Comparison of ENCODE assay signal across 31 cellular contexts in the genomic region with DNA sequence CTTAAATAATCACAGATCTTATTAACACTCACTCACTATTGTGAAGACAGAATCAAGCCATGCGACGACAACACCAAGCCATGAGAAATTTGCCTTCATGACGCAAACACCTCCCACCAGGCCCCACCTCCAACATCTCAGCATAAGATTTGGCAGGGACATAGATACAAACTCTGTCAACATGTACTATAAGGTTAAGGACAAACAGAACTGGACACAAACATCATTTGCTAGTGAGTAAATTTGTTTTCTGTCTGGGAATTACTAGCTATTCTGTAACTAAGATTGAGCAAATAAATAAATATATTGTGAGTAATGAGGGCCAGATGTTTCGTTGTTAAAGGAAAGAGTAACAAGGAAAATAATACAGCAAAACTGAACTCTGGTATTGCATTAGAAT. TPM values are rescaled to one million over a fixed set of nuclear protein-coding genes. Genes with fewer than 3 reads are reported as not detected.
"Had no signal": no experiment of that assay in that cellular context is flagged by ENCODE, and none has a peak within 500 bp of the region (broad histone marks: within the 10 kb centered on the region; RNA-seq: fewer than 3 reads in every experiment).

No MANE protein-coding gene starts in this region.

- H3K4me1 Mint-ChIP-seq: naive B cell; naive thymus-derived CD8-positive, alpha-beta T cell; nephron progenitor cell; neural crest cell; stimulated activated effector memory CD8-positive, alpha-beta T cell treated with anti-CD3 and anti-CD28 coated beads, Interleukin-12 subunit alpha, Interleukin-12 subunit beta, amount 100 ng/mL, for 72 hours; stimulated activated naive B cell treated with anti-CD40 and anti-IgM and Interleukin-4, amounts not matched to agents 10 μg/mL and 1 μg/mL and 100 μg/mL, for 72 hours had no signal

- ATAC-seq: naive thymus-derived CD8-positive, alpha-beta T cell; natural killer cell treated with Interleukin-12 subunit alpha and Interleukin-12 subunit beta and Interleukin-15 and Interleukin-18, amount 100 ng/mL, for 72 hours; psoas muscle; right cardiac atrium; sciatic nerve; stimulated activated effector memory CD8-positive, alpha-beta T cell treated with anti-CD3 and anti-CD28 coated beads, Interleukin-12 subunit alpha, Interleukin-12 subunit beta, amount 100 ng/mL, for 72 hours; stimulated activated naive B cell treated with anti-CD40 and anti-IgM and Interleukin-4, amounts not matched to agents 10 μg/mL and 1 μg/mL and 100 μg/mL, for 72 hours; upper lobe of right lung had no signal

- DNase-seq: naive B cell; naive thymus-derived CD8-positive, alpha-beta T cell; nephron progenitor cell; occipital lobe; ovary; posterior cingulate gyrus; psoas muscle; right cardiac atrium; spleen; stimulated activated CD4-positive, alpha-beta T cell treated with anti-CD3 and anti-CD28 coated beads, Interleukin-12 subunit alpha, Interleukin-12 subunit beta, amount 100 ng/mL, for 4 hours; stimulated activated CD4-positive, alpha-beta T cell treated with anti-CD3 and anti-CD28 coated beads, Interleukin-1b, Interleukin-23, amount 100 ng/mL, for 48 hours; stimulated activated CD4-positive, alpha-beta T cell treated with anti-CD3 and anti-CD28 coated beads, Interleukin-4, amount 100 ng/mL, for 1 hour; stimulated activated naive B cell treated with anti-CD40 and anti-IgM and Interleukin-4, amounts not matched to agents 10 μg/mL and 1 μg/mL and 100 μg/mL, for 72 hours; stimulated activated naive CD4-positive, alpha-beta T cell treated with Interleukin-2 at 50 U/mL for 16 hours; stomach; thyroid gland; trophoblast cell; upper lobe of right lung; uterus had no signal

- H3K4me3 Mint-ChIP-seq: naive B cell; naive thymus-derived CD8-positive, alpha-beta T cell; natural killer cell treated with Interleukin-12 subunit alpha and Interleukin-12 subunit beta and Interleukin-15 and Interleukin-18, amount 100 ng/mL, for 72 hours; nephron progenitor cell; neural crest cell; stimulated activated effector memory CD8-positive, alpha-beta T cell treated with anti-CD3 and anti-CD28 coated beads, Interleukin-12 subunit alpha, Interleukin-12 subunit beta, amount 100 ng/mL, for 72 hours; stimulated activated naive B cell treated with anti-CD40 and anti-IgM and Interleukin-4, amounts not matched to agents 10 μg/mL and 1 μg/mL and 100 μg/mL, for 72 hours; stimulated activated naive CD8-positive, alpha-beta T cell treated with anti-CD3 and anti-CD28 coated beads, Interleukin-15, Interleukin-2, amounts not matched to agents 100 ng/mL and 50 ng/mL, for 24 hours had no signal

- H2AFZ ChIP-seq: parathyroid adenoma had no signal

- H3K36me3 Mint-ChIP-seq: naive B cell; naive thymus-derived CD8-positive, alpha-beta T cell; natural killer cell treated with Interleukin-12 subunit alpha and Interleukin-12 subunit beta and Interleukin-15 and Interleukin-18, amount 100 ng/mL, for 72 hours; stimulated activated effector memory CD8-positive, alpha-beta T cell treated with anti-CD3 and anti-CD28 coated beads, Interleukin-12 subunit alpha, Interleukin-12 subunit beta, amount 100 ng/mL, for 72 hours; stimulated activated naive B cell treated with anti-CD40 and anti-IgM and Interleukin-4, amounts not matched to agents 10 μg/mL and 1 μg/mL and 100 μg/mL, for 72 hours had no signal

- H3K4me1 ChIP-seq: parathyroid adenoma, psoas muscle, spleen, stomach, thyroid gland, tibial nerve, upper lobe of right lung, uterus had no signal

- H3K9me3 Mint-ChIP-seq: nephron progenitor cell; neural crest cell; stimulated activated naive CD8-positive, alpha-beta T cell treated with anti-CD3 and anti-CD28 coated beads, Interleukin-15, Interleukin-2, amounts not matched to agents 100 ng/mL and 50 ng/mL, for 24 hours had no signal

- H3K4me3 ChIP-seq: ovary, psoas muscle, skin epidermis, smooth muscle cell, spleen, stomach, thoracic aorta, thyroid gland, tibial nerve, upper lobe of right lung, uterus had no signal

- H3K27me3 Mint-ChIP-seq: natural killer cell treated with Interleukin-12 subunit alpha and Interleukin-12 subunit beta and Interleukin-15 and Interleukin-18, amount 100 ng/mL, for 72 hours; progenitor cell of endocrine pancreas; stimulated activated naive B cell treated with anti-CD40 and anti-IgM and Interleukin-4, amounts not matched to agents 10 μg/mL and 1 μg/mL and 100 μg/mL, for 72 hours; stimulated activated naive CD8-positive, alpha-beta T cell treated with anti-CD3 and anti-CD28 coated beads, Interleukin-15, Interleukin-2, amounts not matched to agents 100 ng/mL and 50 ng/mL, for 24 hours had no signal

- H3K79me2 ChIP-seq: parathyroid adenoma had no signal

- H3K4me2 ChIP-seq: smooth muscle cell had no signal

- H3K27me3 ChIP-seq: ovary, spleen, stomach, thyroid gland, tibial nerve, upper lobe of right lung, uterus had no signal

- H3K27ac ChIP-seq: ovary, parathyroid adenoma, psoas muscle, skin epidermis, spleen, stomach, thoracic aorta, thyroid gland, tibial nerve, upper lobe of right lung, uterus had no signal

- H3K9ac ChIP-seq: parathyroid adenoma had no signal

- H3K36me3 ChIP-seq: ovary, spleen, stomach, thoracic aorta, thyroid gland, tibial nerve, upper lobe of right lung, uterus had no signal

- H3K9me3 ChIP-seq: ovary, psoas muscle, spleen, stomach, thoracic aorta, thyroid gland, tibial nerve, upper lobe of right lung, uterus had no signal

- H3K27ac Mint-ChIP-seq: naive B cell; naive thymus-derived CD8-positive, alpha-beta T cell; natural killer cell treated with Interleukin-12 subunit alpha and Interleukin-12 subunit beta and Interleukin-15 and Interleukin-18, amount 100 ng/mL, for 72 hours; nephron progenitor cell; progenitor cell of endocrine pancreas; stimulated activated effector memory CD8-positive, alpha-beta T cell treated with anti-CD3 and anti-CD28 coated beads, Interleukin-12 subunit alpha, Interleukin-12 subunit beta, amount 100 ng/mL, for 72 hours; stimulated activated naive B cell treated with anti-CD40 and anti-IgM and Interleukin-4, amounts not matched to agents 10 μg/mL and 1 μg/mL and 100 μg/mL, for 72 hours; stimulated activated naive CD8-positive, alpha-beta T cell treated with anti-CD3 and anti-CD28 coated beads, Interleukin-15, Interleukin-2, amounts not matched to agents 100 ng/mL and 50 ng/mL, for 24 hours had no signal

RNA-seq across cellular contexts. Expression of a gene that starts 15.7 kb away (rescaled TPM):
- total RNA-seq: naive thymus-derived CD8-positive, alpha-beta T cell; natural killer cell treated with Interleukin-12 subunit alpha and Interleukin-12 subunit beta and Interleukin-15 and Interleukin-18, amount 100 ng/mL, for 72 hours; osteoblast; thoracic aorta had no signal
- polyA plus RNA-seq: naive thymus-derived CD8-positive, alpha-beta T cell had no signal
